Comparison of ENCODE assay signal across 7 cellular contexts in the genomic region with DNA sequence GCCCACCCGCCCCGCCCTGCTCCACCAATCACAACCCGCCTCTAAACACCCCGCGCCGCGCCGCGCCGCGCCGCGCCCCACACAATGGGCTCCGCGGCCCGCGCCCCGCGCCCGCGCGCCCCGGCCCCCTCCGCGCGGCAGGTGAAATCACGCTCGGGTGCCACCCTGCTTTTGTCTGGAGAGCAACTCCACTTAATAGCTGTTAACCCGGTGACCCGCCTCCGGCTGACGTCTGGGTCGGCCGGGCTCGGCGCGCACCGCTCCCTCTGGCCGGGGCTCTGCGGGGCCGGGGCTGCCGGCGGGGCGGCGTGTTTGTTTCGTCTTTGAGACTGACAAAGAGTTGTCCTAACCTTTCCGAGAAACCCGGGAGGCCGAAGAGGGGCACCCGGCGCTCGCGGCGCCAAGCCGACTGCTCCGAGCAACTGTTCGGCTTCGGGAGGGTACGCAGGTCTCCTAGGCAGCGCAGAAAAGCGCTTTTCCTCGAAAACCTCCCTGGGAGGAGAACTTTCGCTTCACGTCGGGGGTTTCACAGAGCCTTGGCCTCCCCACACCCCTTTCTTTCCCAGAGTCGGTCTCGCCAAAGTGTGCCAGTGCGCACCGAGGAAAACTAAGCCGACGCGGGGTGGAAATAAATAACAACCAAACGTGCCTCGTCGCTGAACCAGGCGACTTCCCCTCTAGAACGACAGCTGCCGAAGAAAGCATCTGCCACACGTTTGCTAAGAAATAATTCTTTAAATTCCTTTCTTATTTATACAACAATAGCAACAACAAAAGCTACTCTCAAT.
DNase-seq lines count a peak whose midpoint lies in the region; ATAC-seq and TF ChIP-seq lines count a peak whose summit lies in the region.

No MANE protein-coding gene starts in this region.

- peak overlapping the region; percentile 95 for H3K27ac Mint-ChIP-seq in T-helper 2 cell treated with Interferon-gamma antibody and Interleukin-4, amounts not matched to agents 5 μg/mL and 100 μg/mL, for 36 hours

- peaks cover 31% of the 10 kb centered on the region for H3K27me3 ChIP-seq in HUES48 (ENCODE audit: control insufficient read depth, insufficient read depth, low read length)
- peaks cover 36% of the 10 kb centered on the region for H3K27me3 ChIP-seq in iPS-18a (ENCODE audit: control insufficient read depth, insufficient read depth, low read length)
- H3K27me3 ChIP-seq in gastrocnemius medialis = no peaks in the 10 kb centered on the region

- H3K36me3 ChIP-seq in HUES48 (ENCODE audit: control insufficient read depth, insufficient read depth, low read length) (no peaks in the 10 kb centered on the region), iPS-18a (ENCODE audit: control insufficient read depth, low read depth, low read length) (no peaks in the 10 kb centered on the region), gastrocnemius medialis (no peaks in the 10 kb centered on the region)

- H3K9ac ChIP-seq in HUES48 (ENCODE audit: low read depth, low read length) = peak overlapping the region; percentile 64
- peak overlapping the region; percentile 66 for H3K9ac ChIP-seq in iPS-18a (ENCODE audit: low read length)

- no peaks in the 10 kb centered on the region for H3K9me3 Mint-ChIP-seq in T-helper 2 cell treated with Interferon-gamma antibody and Interleukin-4, amounts not matched to agents 5 μg/mL and 100 μg/mL, for 36 hours

- TF ChIP-seq CTCF in astrocyte of the spinal cord (IDR thresholded peaks at IDR 0.05; ENCODE audit: low read depth, low read length) = no peak
- TF ChIP-seq CTCF in gastrocnemius medialis (IDR thresholded peaks at IDR 0.05 in 4 of 5, conservative IDR thresholded peaks at IDR 0.05 in 1 of 5) = no peak

- intact Hi-C loops in gastrocnemius medialis (cut with DNase I; ENCODE audit: low total_unique reads) = loop anchor here (2.0 to 10.0 kb wide), 6 partner anchors 67 to 1940 kb away; partner anchors contain the start of gene LMOD3

- peak; percentile 27 for ATAC-seq in GM18909 (IDR thresholded peaks at IDR 0.05; ENCODE audit: poor library complexity, unreplicated experiment)
- peak; percentile 64 to 70 for ATAC-seq in gastrocnemius medialis
- no peak for ATAC-seq in HG03039 (IDR thresholded peaks at IDR 0.05; ENCODE audit: unreplicated experiment)

- H3K4me3 Mint-ChIP-seq in T-helper 2 cell treated with Interferon-gamma antibody and Interleukin-4, amounts not matched to agents 5 μg/mL and 100 μg/mL, for 36 hours = peak overlapping the region; percentile 89

- in situ Hi-C loops in astrocyte of the spinal cord (cut with HindIII; ENCODE audit: low sequenced_read_pairs) (no loop called here), gastrocnemius medialis (cut with MboI; ENCODE audit: low sequenced_read_pairs in 4 of 4) (no loop called here)

- DNase-seq in T-helper 2 cell treated with Interferon-gamma antibody and Interleukin-4, amounts not matched to agents 5 μg/mL and 100 μg/mL, for 36 hours (ENCODE audit: low spot score) = no peak
- no peak for DNase-seq in astrocyte of the spinal cord (ENCODE audit: low read depth, low spot score)
- peak; percentile 35 to 50 for DNase-seq in gastrocnemius medialis

- H3K27me3 Mint-ChIP-seq in T-helper 2 cell treated with Interferon-gamma antibody and Interleukin-4, amounts not matched to agents 5 μg/mL and 100 μg/mL, for 36 hours (ENCODE audit: low read depth) = no peaks in the 10 kb centered on the region

- H3K4me3 ChIP-seq in HUES48 (ENCODE audit: low read depth, low read length) (peak overlapping the region; percentile 75), astrocyte of the spinal cord (ENCODE audit: low read depth, low read length) (peak overlapping the region; percentile 65), iPS-18a (ENCODE audit: low read length) (peak overlapping the region; percentile 70), gastrocnemius medialis (peak overlapping the region; percentile 70 to 81 (median 77))

- peak; percentile 44 to 72 for TF ChIP-seq POLR2A in gastrocnemius medialis (IDR thresholded peaks at IDR 0.05)

- H3K4me1 Mint-ChIP-seq in T-helper 2 cell treated with Interferon-gamma antibody and Interleukin-4, amounts not matched to agents 5 μg/mL and 100 μg/mL, for 36 hours (ENCODE audit: low read depth) = peaks cover 60% of the 10 kb centered on the region

- peaks cover 4% of the 10 kb centered on the region for H3K36me3 Mint-ChIP-seq in T-helper 2 cell treated with Interferon-gamma antibody and Interleukin-4, amounts not matched to agents 5 μg/mL and 100 μg/mL, for 36 hours (ENCODE audit: low read depth)

- peaks cover 80% of the 10 kb centered on the region for H3K4me1 ChIP-seq in HUES48 (ENCODE audit: control insufficient read depth, insufficient read depth, low read length)
- peaks cover 69% of the 10 kb centered on the region for H3K4me1 ChIP-seq in iPS-18a (ENCODE audit: control insufficient read depth, low read depth, low read length)
- H3K4me1 ChIP-seq in gastrocnemius medialis = peaks cover 44 to 47% of the 10 kb centered on the region in 2 donors

- no peaks in the 10 kb centered on the region for H3K9me3 ChIP-seq in HUES48 (ENCODE audit: control insufficient read depth, insufficient read depth, low read length)
- H3K9me3 ChIP-seq in iPS-18a (ENCODE audit: control insufficient read depth, low read depth, low read length) = no peaks in the 10 kb centered on the region
- no peaks in the 10 kb centered on the region for H3K9me3 ChIP-seq in gastrocnemius medialis

- H3K27ac ChIP-seq in HUES48 (ENCODE audit: low read depth, low read length) = peak overlapping the region; percentile 88
- H3K27ac ChIP-seq in iPS-18a (ENCODE audit: low read length) = no peak overlapping the region
- H3K27ac ChIP-seq in gastrocnemius medialis = peak overlapping the region; percentile 89 to 96 (median 92)

Comparison
In these comparisons a context has a peak if more than half of its experiments do, and no peak if none do; other contexts are left out.
1. DNase-seq: peak in gastrocnemius medialis (2 of 2); none in T-helper 2 cell treated with Interferon-gamma antibody and Interleukin-4, amounts not matched to agents 5 μg/mL and 100 μg/mL, for 36 hours (single experiment) and astrocyte of the spinal cord (single experiment).
2. Peak in every context shown above with its lines, with median percentiles within 50 percentile points of each other: H3K4me3 ChIP-seq.